9 cellular contexts compared by ENCODE assay signal in genomic region chr7:28178537-28178936, GRCh38. TPM values are rescaled to one million over a fixed set of nuclear protein-coding genes. Genes with fewer than 3 reads are reported as not detected.
DNase-seq lines count a peak whose midpoint lies in the region; ATAC-seq and TF ChIP-seq lines count a peak whose summit lies in the region.
"Had no signal": no experiment of that assay in that cellular context is flagged by ENCODE, and none has a peak within 500 bp of the region (broad histone marks: within the 10 kb centered on the region; RNA-seq: fewer than 3 reads in every experiment).

No MANE protein-coding gene starts in this region.

- H3K9ac ChIP-seq in SK-N-SH, result peak overlapping the region; percentile 62; the same call in 1 of the 2 replicates
- no peak overlapping the region for H3K9ac ChIP-seq in smooth muscle cell (ENCODE audit: low read depth)

- peak overlapping the region; percentile 76 for H2AFZ ChIP-seq in SK-N-SH (ENCODE audit: low read depth)
- H2AFZ ChIP-seq in smooth muscle cell (ENCODE audit: low read depth), result peak overlapping the region; percentile 72

- H3K27ac ChIP-seq in SK-N-SH (ENCODE audit: low read depth in 2 of 2, low read length in 1 of 2), result no peak overlapping the region
- no peak overlapping the region for H3K27ac ChIP-seq in smooth muscle cell (ENCODE audit: low read depth)

- DNase-seq in SK-N-SH (no peak), fibroblast of the aortic adventitia (ENCODE audit: low read depth) (no peak), smooth muscle cell (lab: John Stamatoyannopoulos, UW; ENCODE audit: unreplicated experiment) (no peak), NCI-H524 treated with DMSO at 0.1 percent for 48 hours (lab: John Stamatoyannopoulos, UW) (no peak), NCI-H774 (lab: John Stamatoyannopoulos, UW) (no peak)
- DNase-seq in stimulated activated naive CD4-positive, alpha-beta T cell treated with Interleukin-2 at 50 U/mL for 16 hours (lab: John Stamatoyannopoulos, UW), result no peak
- DNase-seq: cortex of kidney had no signal

- no peaks in the 10 kb centered on the region for H3K9me2 ChIP-seq in SK-N-SH

- TF ChIP-seq RAD21 in SK-N-SH (IDR thresholded peaks at IDR 0.05; ENCODE audit: low read length), result no peak

- no peaks in the 10 kb centered on the region for H4K20me1 ChIP-seq in SK-N-SH (ENCODE audit: insufficient read depth)
- H4K20me1 ChIP-seq in smooth muscle cell (ENCODE audit: low read depth), result peaks cover 4% of the 10 kb centered on the region

- H3K4me3 ChIP-seq in SK-N-SH (ENCODE audit: low read depth in 2 of 2, low read length in 1 of 2) (peak overlapping the region in 1 of 2 experiments; percentile 69; a peak in 2 of 4 replicates), fibroblast of the aortic adventitia (ENCODE audit: low read depth, low read length) (peak overlapping the region; percentile 84), smooth muscle cell (peak overlapping the region; percentile 72)

- CTCF ChIA-PET in SK-N-SH (lab: Yijun Ruan, JAX), result interaction anchor here (0.5 to 1.4 kb wide), 7 partner anchors 10 to 101 kb away, joined by 3 to 5 read pairs (median 3); no protein-coding TSS in a partner anchor

- H3K9me3 ChIP-seq in SK-N-SH, result no peaks in the 10 kb centered on the region
- H3K9me3 ChIP-seq in smooth muscle cell (replicated peaks; ENCODE audit: low read depth), result no peaks in the 10 kb centered on the region

- POLR2A ChIA-PET in SK-N-SH (lab: Yijun Ruan, JAX), result no interaction called here

- ATAC-seq in GM18868 (IDR thresholded peaks at IDR 0.05; ENCODE audit: unreplicated experiment) (peak; percentile 30), GM21529 (IDR thresholded peaks at IDR 0.05; ENCODE audit: unreplicated experiment) (no peak)

- no peak for TF ChIP-seq CTCF in SK-N-SH (IDR thresholded peaks at IDR 0.05)
- TF ChIP-seq CTCF in fibroblast of the aortic adventitia (IDR thresholded peaks at IDR 0.05; ENCODE audit: insufficient read depth, low read length), result no peak
- no peak for TF ChIP-seq CTCF in smooth muscle cell (IDR thresholded peaks at IDR 0.05; ENCODE audit: borderline replicate concordance, insufficient read depth, poor library complexity, severe bottlenecking)

- H3K79me2 ChIP-seq in SK-N-SH (ENCODE audit: insufficient read depth) (peaks cover 14% of the 10 kb centered on the region), smooth muscle cell (ENCODE audit: low read depth) (peaks cover 29% of the 10 kb centered on the region)

- 80% methylated on average over 5 of the region's 5 CpGs for WGBS in SK-N-SH (ENCODE audit: low lambda C conversion rate)
- 68% methylated on average over 5 of the region's 5 CpGs for WGBS in smooth muscle cell (ENCODE audit: low lambda C conversion rate)

- H3K4me1 ChIP-seq in SK-N-SH (ENCODE audit: control insufficient read depth in 1 of 2, insufficient read depth in 2 of 2, low read depth in 1 of 2, low read length in 1 of 2), result peaks cover 7 to 11% of the 10 kb centered on the region in 2 experiments; a peak in 3 of 4 replicates
- peaks cover 12% of the 10 kb centered on the region for H3K4me1 ChIP-seq in smooth muscle cell (ENCODE audit: low read depth)

- H3K36me3 ChIP-seq in SK-N-SH (replicated peaks in 1 of 2; ENCODE audit: control insufficient read depth in 1 of 2, insufficient read depth in 2 of 2, low read length in 1 of 2) (no peaks in the 10 kb centered on the region), smooth muscle cell (ENCODE audit: low read depth) (no peaks in the 10 kb centered on the region)

- H3K27me3 ChIP-seq in SK-N-SH (ENCODE audit: insufficient read depth) (no peaks in the 10 kb centered on the region), smooth muscle cell (ENCODE audit: low read depth) (no peaks in the 10 kb centered on the region)

- H3F3A ChIP-seq in SK-N-SH (replicated peaks; ENCODE audit: insufficient read depth), result peaks cover 20% of the 10 kb centered on the region
- peaks cover 16% of the 10 kb centered on the region for H3F3A ChIP-seq in smooth muscle cell (ENCODE audit: low read depth)

- no peak for TF ChIP-seq EP300 in SK-N-SH (IDR thresholded peaks at IDR 0.05; ENCODE audit: borderline replicate concordance in 1 of 2, low read depth in 1 of 2, low read length in 1 of 2)

- H3K4me2 ChIP-seq in SK-N-SH, result peak overlapping the region; percentile 95
- H3K4me2 ChIP-seq in smooth muscle cell, result peak overlapping the region; percentile 96

TF ChIP-seq in SK-N-SH, 30 proteins besides CTCF, POLR2A, EP300 and RAD21:
- TF ChIP-seq RFX5 (IDR thresholded peaks at IDR 0.05; ENCODE audit: low read length), result no peak
- no peak for TF ChIP-seq USF1 (IDR thresholded peaks at IDR 0.05; ENCODE audit: borderline replicate concordance, low read depth)
- no peak for TF ChIP-seq RXRA (IDR thresholded peaks at IDR 0.05; ENCODE audit: borderline replicate concordance, low read depth)
- TF ChIP-seq FOSL2 (IDR thresholded peaks at IDR 0.05; ENCODE audit: borderline replicate concordance, low read depth), result no peak
- no peak for TF ChIP-seq MXI1 (IDR thresholded peaks at IDR 0.05; ENCODE audit: low read depth, low read length)
- TF ChIP-seq POLR2AphosphoS5 (IDR thresholded peaks at IDR 0.05; ENCODE audit: low read depth, low read length), result no peak
- no peak for TF ChIP-seq YY1 (IDR thresholded peaks at IDR 0.05; ENCODE audit: low read depth)
- TF ChIP-seq NRF1 (IDR thresholded peaks at IDR 0.05; ENCODE audit: low read depth, low read length), result no peak
- no peak for TF ChIP-seq SMC3 (IDR thresholded peaks at IDR 0.05; ENCODE audit: low read depth, low read length)
- no peak for TF ChIP-seq CHD2 (IDR thresholded peaks at IDR 0.05; ENCODE audit: low read length, partially characterized antibody)
- no peak for TF ChIP-seq REST (IDR thresholded peaks at IDR 0.05; ENCODE audit: low read depth, low read length)
- TF ChIP-seq EZH2phosphoT487 (IDR thresholded peaks at IDR 0.05; ENCODE audit: borderline replicate concordance, low read depth), result no peak
- TF ChIP-seq GABPA (IDR thresholded peaks at IDR 0.05; ENCODE audit: low read depth), result no peak
- TF ChIP-seq MEF2A (IDR thresholded peaks at IDR 0.05; ENCODE audit: borderline replicate concordance, low read depth), result no peak
- no peak for TF ChIP-seq MAX (IDR thresholded peaks at IDR 0.05; ENCODE audit: low read depth)
- TF ChIP-seq FOXM1 (IDR thresholded peaks at IDR 0.05; ENCODE audit: low read depth), result no peak
- TF ChIP-seq NFIC (IDR thresholded peaks at IDR 0.05; ENCODE audit: borderline replicate concordance), result no peak
- TF ChIP-seq TAF1 (IDR thresholded peaks at IDR 0.05; ENCODE audit: borderline replicate concordance, low read depth, low read length), result no peak
- no peak for TF ChIP-seq JUND (IDR thresholded peaks at IDR 0.05)

RNA-seq across cellular contexts. Expression of gene JAZF1, which starts 2.1 kb away (rescaled TPM):
- polyA plus RNA-seq in SK-N-SH (2012; rRNA removed) (1.3 and 1.7 TPM in 2 replicates), smooth muscle cell (14.4 and 17.4 TPM in 2 replicates)
- polyA plus RNA-seq in SK-N-SH (2012; cell fraction: cytosol; rRNA removed), result 3.0 and 3.5 TPM in 2 replicates
- polyA plus RNA-seq in SK-N-SH (2012; cell fraction: nucleus; rRNA removed), result 1.6 and 2.2 TPM in 2 replicates
- total RNA-seq in fibroblast of the aortic adventitia (ENCODE audit: low replicate concordance) (1.5 and 8.3 TPM in 2 replicates), smooth muscle cell (14.2 and 18.0 TPM in 2 replicates)
